In genomic region chr14:100434911-100435455, GRCh38 we compare ENCODE assay signal across 16 cellular contexts.
"Had no signal": no experiment of that assay in that cellular context is flagged by ENCODE, and none has a peak within 500 bp of the region (broad histone marks: within the 10 kb centered on the region; RNA-seq: fewer than 3 reads in every experiment).

No MANE protein-coding gene starts in this region.

- DNase-seq: activated CD4-positive, alpha-beta T cell treated with anti-CD3 and anti-CD28 coated beads for 36 hours; activated CD8-positive, alpha-beta memory T cell treated with anti-CD3 and anti-CD28 coated beads, Interleukin-2, amount 50 U/mL, for 48 hours; activated CD8-positive, alpha-beta T cell treated with anti-CD3 and anti-CD28 coated beads, Interleukin-2, amount 10 ng/mL, durations not matched to agents 7 days and 5 days; activated naive CD4-positive, alpha-beta T cell; activated naive CD8-positive, alpha-beta T cell treated with anti-CD3 and anti-CD28 coated beads, Interleukin-2, amount 50 U/mL, for 24 hours; colonic mucosa; effector CD8-positive, alpha-beta T cell; islet precursor cell; left ventricle myocardium superior; mesendoderm; tibial artery had no signal

- H3K4me3 ChIP-seq: cardiac muscle cell, colonic mucosa, gastroesophageal sphincter, pancreas, smooth muscle cell, tibial artery had no signal

- H3K27ac Mint-ChIP-seq: activated CD4-positive, alpha-beta T cell treated with anti-CD3 and anti-CD28 coated beads for 36 hours; activated CD8-positive, alpha-beta T cell treated with anti-CD3 and anti-CD28 coated beads, Interleukin-2, amount 10 ng/mL, durations not matched to agents 7 days and 5 days; activated naive CD8-positive, alpha-beta T cell treated with anti-CD3 and anti-CD28 coated beads, Interleukin-2, amount 50 U/mL, for 24 hours had no signal

- H3K9me3 ChIP-seq: colonic mucosa, gastroesophageal sphincter, pancreas, tibial artery had no signal

- ATAC-seq: activated CD8-positive, alpha-beta T cell treated with anti-CD3 and anti-CD28 coated beads, Interleukin-2, amount 10 ng/mL, durations not matched to agents 7 days and 5 days; activated naive CD8-positive, alpha-beta T cell treated with anti-CD3 and anti-CD28 coated beads, Interleukin-2, amount 50 U/mL, for 24 hours; gastroesophageal sphincter; left ventricle myocardium superior; pancreas had no signal

- H3K27ac ChIP-seq: cardiac muscle cell, colonic mucosa, gastroesophageal sphincter, pancreas, tibial artery, VCaP had no signal

- H3K27me3 Mint-ChIP-seq: activated CD4-positive, alpha-beta T cell treated with anti-CD3 and anti-CD28 coated beads for 36 hours; activated naive CD8-positive, alpha-beta T cell treated with anti-CD3 and anti-CD28 coated beads, Interleukin-2, amount 50 U/mL, for 24 hours had no signal

- H3K4me3 Mint-ChIP-seq: activated CD4-positive, alpha-beta T cell treated with anti-CD3 and anti-CD28 coated beads for 36 hours; activated CD8-positive, alpha-beta T cell treated with anti-CD3 and anti-CD28 coated beads, Interleukin-2, amount 10 ng/mL, durations not matched to agents 7 days and 5 days; activated naive CD8-positive, alpha-beta T cell treated with anti-CD3 and anti-CD28 coated beads, Interleukin-2, amount 50 U/mL, for 24 hours had no signal

- H3K36me3 ChIP-seq: cardiac muscle cell, colonic mucosa, gastroesophageal sphincter, pancreas, tibial artery had no signal

- H3K27me3 ChIP-seq: cardiac muscle cell, colonic mucosa, gastroesophageal sphincter, pancreas, tibial artery had no signal

- H3K9me3 Mint-ChIP-seq: activated naive CD8-positive, alpha-beta T cell treated with anti-CD3 and anti-CD28 coated beads, Interleukin-2, amount 50 U/mL, for 24 hours had no signal
